Comparison of ENCODE assay signal across 17 cellular contexts in the genomic region with DNA sequence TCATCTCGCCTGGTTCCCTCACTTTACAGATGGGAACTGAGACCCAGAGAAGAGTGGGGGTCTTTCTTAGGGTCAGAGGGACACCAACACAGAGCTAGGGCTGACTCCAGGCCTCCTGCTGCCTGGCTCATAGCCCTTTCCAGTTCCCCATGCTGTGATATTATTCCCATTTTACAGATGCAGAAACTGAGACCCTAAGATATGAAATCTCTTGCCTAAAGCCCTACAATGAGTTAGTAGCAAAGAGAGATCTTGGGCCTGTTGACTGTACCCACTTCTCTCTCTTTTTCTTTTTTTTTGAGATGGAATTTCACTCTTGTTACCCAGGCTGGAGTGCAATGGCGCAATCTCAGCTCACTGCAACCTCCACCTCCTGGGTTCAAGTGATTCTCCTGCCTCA. TPM values are rescaled to one million over a fixed set of nuclear protein-coding genes. Genes with fewer than 3 reads are reported as not detected.
A peak's percentile ranks its signal among the peaks of the same experiment; 100 is the strongest.
DNase-seq lines count a peak whose midpoint lies in the region; ATAC-seq, FAIRE-seq and TF ChIP-seq lines count a peak whose summit lies in the region.
"Had no signal": no experiment of that assay in that cellular context is flagged by ENCODE, and none has a peak within 500 bp of the region (broad histone marks: within the 10 kb centered on the region; RNA-seq: fewer than 3 reads in every experiment).

No MANE protein-coding gene starts in this region.

- no peaks in the 10 kb centered on the region for H3K27me3 ChIP-seq in breast epithelium
- H3K27me3 ChIP-seq in Karpas-422 (ENCODE audit: low read length): no peaks in the 10 kb centered on the region
- H3K27me3 ChIP-seq in K562 (ENCODE audit: control insufficient read depth in 2 of 2, insufficient read depth in 2 of 2, low read length in 2 of 2): no peaks in the 10 kb centered on the region; a peak in 1 of 5 replicates
- H3K27me3 ChIP-seq: BLaER1 had no signal

- H3K27ac ChIP-seq in breast epithelium (no peak overlapping the region), Karpas-422 (ENCODE audit: low read length) (peak overlapping the region; percentile 45), K562 (ENCODE audit: extremely low read depth, low read depth, low read length) (no peak overlapping the region)
- H3K27ac ChIP-seq: BLaER1 had no signal

- H2AFZ ChIP-seq in Karpas-422 (ENCODE audit: low read length) (no peak overlapping the region), K562 (ENCODE audit: low read depth, low read length) (no peak overlapping the region)

- TF ChIP-seq RAD21 in K562 (CRISPR knock-in tag; conservative IDR thresholded peaks at IDR 0.05 in 1 of 2, IDR thresholded peaks at IDR 0.05 in 1 of 2): no peak

- H3K9me2 ChIP-seq in Karpas-422 (replicated peaks; ENCODE audit: insufficient read depth, low read length): no peaks in the 10 kb centered on the region

- POLR2A ChIA-PET in MCF 10A (lab: Yijun Ruan, JAX): no interaction called here
- POLR2A ChIA-PET in K562 (lab: Yijun Ruan, JAX): interaction anchor here (0.9 kb wide), 1 partner anchor 109 kb away, joined by 3 read pairs; no protein-coding TSS in a partner anchor

- TF ChIP-seq POLR2A in breast epithelium (IDR thresholded peaks at IDR 0.05) (no peak), K562 (conservative IDR thresholded peaks at IDR 0.05) (no peak)

- H3K9me1 ChIP-seq in K562 (ENCODE audit: control insufficient read depth, insufficient read depth, low read length): peaks cover 5% of the 10 kb centered on the region

- intact Hi-C loops in MCF 10A (cut with micrococcal nuclease) (no loop called here), breast epithelium (cut with DNase I; ENCODE audit: low total_unique reads) (no loop called here), K562 (cut with micrococcal nuclease) (loop anchor here (10.0 kb wide), 1 partner anchor 50 kb away; a partner anchor contains a TSS)

- H3K4me2 ChIP-seq in Karpas-422 (ENCODE audit: low read depth, low read length, poor library complexity, severe bottlenecking): no peak overlapping the region
- H3K4me2 ChIP-seq in K562 (ENCODE audit: insufficient read depth, low read length): no peak overlapping the region
- H3K4me2 ChIP-seq: BLaER1 had no signal

- no peaks in the 10 kb centered on the region for H3K27me3 Mint-ChIP-seq in MCF 10A (ENCODE audit: insufficient read depth, unreplicated experiment)
- no peaks in the 10 kb centered on the region for H3K27me3 Mint-ChIP-seq in stimulated activated memory B cell treated with anti-CD40 and anti-IgM and Interleukin-4, amounts not matched to agents 10 μg/mL and 1 μg/mL and 100 μg/mL, for 72 hours

- H3K4me3 Mint-ChIP-seq in MCF 10A (ENCODE audit: unreplicated experiment): no peak overlapping the region
- no peak overlapping the region for H3K4me3 Mint-ChIP-seq in stimulated activated memory B cell treated with anti-CD40 and anti-IgM and Interleukin-4, amounts not matched to agents 10 μg/mL and 1 μg/mL and 100 μg/mL, for 72 hours

- peak overlapping the region; percentile 75 for H3K27ac Mint-ChIP-seq in MCF 10A (ENCODE audit: low read depth, unreplicated experiment)
- H3K27ac Mint-ChIP-seq in stimulated activated memory B cell treated with anti-CD40 and anti-IgM and Interleukin-4, amounts not matched to agents 10 μg/mL and 1 μg/mL and 100 μg/mL, for 72 hours: peak overlapping the region; percentile 91

- TF ChIP-seq CTCF in MCF 10A (IDR thresholded peaks at IDR 0.05; ENCODE audit: unreplicated experiment): no peak
- no peak for TF ChIP-seq CTCF in breast epithelium (IDR thresholded peaks at IDR 0.05)
- TF ChIP-seq CTCF in K562 (IDR thresholded peaks at IDR 0.05 in 2 of 3, conservative IDR thresholded peaks at IDR 0.05 in 1 of 3; ENCODE audit: insufficient read depth in 2 of 3, low read depth in 1 of 3, low read length in 3 of 3): no peak

- H3K79me2 ChIP-seq in Karpas-422 (ENCODE audit: low read length) (peaks cover 8% of the 10 kb centered on the region; the same call in 1 of the 2 replicates), K562 (ENCODE audit: control insufficient read depth, insufficient read depth, low read length) (no peaks in the 10 kb centered on the region)

- H3K4me1 ChIP-seq in breast epithelium (peaks cover 0 to 2% of the 10 kb centered on the region in 2 donors), Karpas-422 (ENCODE audit: low read length) (peaks cover 54% of the 10 kb centered on the region), K562 (replicated peaks in 1 of 2; ENCODE audit: control insufficient read depth in 2 of 2, insufficient read depth in 2 of 2, low read length in 2 of 2) (peaks cover 1 to 46% of the 10 kb centered on the region in 2 experiments; a peak in 4 of 5 replicates)

- DNase-seq in MCF 10A (ENCODE audit: unreplicated experiment) (no peak), breast epithelium (ENCODE audit: low spot score in 2 of 2) (no peak), Karpas-422 (no peak), K562 (ENCODE audit: extremely low read depth in 1 of 4, low spot score in 3 of 4) (no peak), NCI-H2029 (lab: John Stamatoyannopoulos, UW) (no peak)
- DNase-seq: MM.1S, NCI-H1105, NCI-H2081 treated with DMSO at 0.1 percent for 48 hours, NCI-H774, RPMI8226 had no signal

- H3K36me3 ChIP-seq in breast epithelium (no peaks in the 10 kb centered on the region), Karpas-422 (ENCODE audit: insufficient read depth, low read length) (0 out of 2 replicates have a peak, but pooled peaks cover 24% of the 10 kb centered on the region), K562 (ENCODE audit: control insufficient read depth, insufficient read depth, low read length) (peaks cover 14% of the 10 kb centered on the region; the same call in 2 of the 3 replicates)

- H3K4me1 Mint-ChIP-seq in MCF 10A (ENCODE audit: insufficient read depth, unreplicated experiment): no peaks in the 10 kb centered on the region
- peaks cover 52% of the 10 kb centered on the region for H3K4me1 Mint-ChIP-seq in stimulated activated memory B cell treated with anti-CD40 and anti-IgM and Interleukin-4, amounts not matched to agents 10 μg/mL and 1 μg/mL and 100 μg/mL, for 72 hours

- H3K9me3 ChIP-seq in breast epithelium: no peaks in the 10 kb centered on the region
- no peaks in the 10 kb centered on the region for H3K9me3 ChIP-seq in Karpas-422 (ENCODE audit: low read length)
- H3K9me3 ChIP-seq in K562 (replicated peaks; ENCODE audit: control insufficient read depth, insufficient read depth, low read depth, low read length): no peaks in the 10 kb centered on the region
- H3K9me3 ChIP-seq: BLaER1 had no signal

- no peaks in the 10 kb centered on the region for H3K9me3 Mint-ChIP-seq in MCF 10A (ENCODE audit: unreplicated experiment)
- H3K9me3 Mint-ChIP-seq in stimulated activated memory B cell treated with anti-CD40 and anti-IgM and Interleukin-4, amounts not matched to agents 10 μg/mL and 1 μg/mL and 100 μg/mL, for 72 hours: no peaks in the 10 kb centered on the region

- CTCF ChIA-PET in MCF 10A (lab: Yijun Ruan, JAX) (interaction anchor here (0.7 to 9.4 kb wide), 4 partner anchors 49 to 194 kb away, joined by 3 to 119 read pairs (median 35); no protein-coding TSS in a partner anchor), K562 (lab: Yijun Ruan, JAX; ENCODE audit: low intra/inter-chr PET ratio) (interaction anchor here (4.1 kb wide), 1 partner anchor 179 kb away, joined by 57 read pairs; no protein-coding TSS in a partner anchor)

- FAIRE-seq in K562 (lab: Jason Lieb, UNC): no peak
- FAIRE-seq: D721Med, GM18507, H54 had no signal

- no peak for ATAC-seq in K562
- ATAC-seq in stimulated activated memory B cell treated with anti-CD40 and anti-IgM and Interleukin-4, amounts not matched to agents 10 μg/mL and 1 μg/mL and 100 μg/mL, for 72 hours: no peak
- ATAC-seq in SK-N-SH treated with all-trans-retinoic acid at 6 μM for 48 hours: no peak
- ATAC-seq in GM19351 (IDR thresholded peaks at IDR 0.05; ENCODE audit: unreplicated experiment): no peak

- in situ Hi-C loops in K562 (cut with MboI): loop anchor here (25.0 kb wide), 1 partner anchor 507 kb away; a partner anchor contains a TSS

- 100% methylated on average over 2 of the region's 2 CpGs for WGBS in K562 (ENCODE audit: insufficient coverage, low coverage, missing lambda C conversion rate)

- H3K9ac ChIP-seq in Karpas-422 (ENCODE audit: low read length): no peak overlapping the region
- H3K9ac ChIP-seq in K562 (ENCODE audit: insufficient read depth in 1 of 2, low read depth in 2 of 2, low read length in 2 of 2): no peak overlapping the region
- H3K9ac ChIP-seq: BLaER1 had no signal

- H3K36me3 Mint-ChIP-seq in MCF 10A (ENCODE audit: insufficient read depth, unreplicated experiment): peaks cover 15% of the 10 kb centered on the region
- peaks cover 28% of the 10 kb centered on the region for H3K36me3 Mint-ChIP-seq in stimulated activated memory B cell treated with anti-CD40 and anti-IgM and Interleukin-4, amounts not matched to agents 10 μg/mL and 1 μg/mL and 100 μg/mL, for 72 hours

- H4K20me1 ChIP-seq in Karpas-422 (ENCODE audit: insufficient read depth, low read depth, low read length): no peaks in the 10 kb centered on the region
- peaks cover 6% of the 10 kb centered on the region; the same call in 1 of the 2 replicates for H4K20me1 ChIP-seq in K562 (replicated peaks; ENCODE audit: control insufficient read depth, insufficient read depth, low read length)
- H4K20me1 ChIP-seq: BLaER1 had no signal

- no peak overlapping the region for H3K4me3 ChIP-seq in breast epithelium
- no peak overlapping the region for H3K4me3 ChIP-seq in Karpas-422 (ENCODE audit: low read length)
- no peak overlapping the region for H3K4me3 ChIP-seq in K562
- H3K4me3 ChIP-seq: BLaER1 had no signal

- BruUV-seq in MCF 10A (replicated peaks; lab: Mats Ljungman, UMichigan) (no TSS peak), K562 (replicated peaks; lab: Mats Ljungman, UMichigan) (no TSS peak)

- TF ChIP-seq EP300 in K562 (IDR thresholded peaks at IDR 0.05; ENCODE audit: low read length): no peak

RNA-seq across cellular contexts. Expression of a gene that starts 49.9 kb away (rescaled TPM):
- total RNA-seq in MCF 10A (2022) (70.5 and 88.8 TPM in 2 replicates), breast epithelium (10 to 100 TPM in 2 of 3 donors, 1 to 10 TPM in 1; 6.1 to 14.2 (median 13.8) TPM), K562 (2014; rRNA removed) (1.8 and 2.9 TPM in 2 replicates), K562 (2014; rRNA removed; fragmentation: Illumina TruSeq; extraction: Trizol) (1.1 and 2.0 TPM in 2 replicates), K562 (2015; rRNA removed; fragmentation: Illumina TruSeq; extraction: Trizol) (3.4 and 3.8 TPM in 2 replicates), K562 (2021) (12.7 and 13.6 TPM in 2 replicates)
- total RNA-seq in Karpas-422 (2014; rRNA removed; shearing (Covaris generic); ENCODE audit: low replicate concordance): 35.3 and 48.6 TPM in 2 replicates
- total RNA-seq in K562 (2011; cell fraction: chromatin; rRNA removed; ENCODE audit: low replicate concordance): 17.2 and 40.8 TPM in 2 replicates
- total RNA-seq in K562 (2011; cell fraction: nucleolus; rRNA removed): 19.7 and 20.2 TPM in 2 replicates
- total RNA-seq in K562 (2011; cell fraction: nucleoplasm; rRNA removed): 24.2 and 34.4 TPM in 2 replicates
- polyA plus RNA-seq in K562 (2011; rRNA removed) (1.5 and 4.5 TPM in 2 replicates), K562 (2014; fragmentation: Illumina TruSeq; extraction: Trizol) (14.4 and 16.6 TPM in 2 replicates), K562 (2014; fragmentation: Nextera tagmentation; extraction: Ambion mirVana) (1 to 10 TPM in 1 of 2 experiments, under 1 TPM in 1; 0.59 to 1.0 TPM), K562 (2014; rRNA removed) (5.2 and 5.7 TPM in 2 replicates)
- polyA plus RNA-seq in K562 (2011; cell fraction: cytosol; rRNA removed): 2.0 and 4.6 TPM in 2 replicates
- 13.2 and 13.4 TPM in 2 replicates for polyA plus RNA-seq in K562 (2011; cell fraction: nucleus; rRNA removed)
- polyA plus RNA-seq in K562 (2012): 11.6 and 12.8 TPM in 2 replicates
- 3.3 and 3.4 TPM in 2 replicates for polyA minus RNA-seq in K562 (2011; rRNA and poly(A)+ RNA removed)
- 4.0 and 7.6 TPM in 2 replicates for polyA minus RNA-seq in K562 (2011; cell fraction: cytosol; rRNA and poly(A)+ RNA removed)
- 3.8 and 5.0 TPM in 2 replicates for polyA minus RNA-seq in K562 (2011; cell fraction: nucleus; rRNA and poly(A)+ RNA removed)
